ENCODE assay signal across 8 cellular contexts in the genomic region with DNA sequence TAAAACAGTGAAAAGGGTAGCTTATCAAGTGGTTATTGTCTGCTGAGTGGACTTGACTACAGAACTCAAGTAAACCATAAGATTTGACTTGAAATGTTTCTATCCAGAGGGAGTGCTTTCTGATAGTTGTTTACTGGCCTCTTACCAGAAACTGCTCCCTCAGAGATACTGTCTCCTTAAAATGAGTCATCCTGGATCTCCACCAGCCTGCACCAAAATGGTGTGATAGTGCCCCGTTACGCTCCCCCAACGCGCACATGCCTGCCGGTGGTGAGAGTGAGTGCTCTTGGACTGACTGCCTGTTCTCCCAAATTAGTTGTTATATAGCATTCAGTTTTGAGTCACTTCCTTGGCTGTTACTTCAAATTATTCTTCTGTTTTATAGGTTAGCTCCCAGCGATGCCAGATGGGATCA. TPM values are rescaled to one million over a fixed set of nuclear protein-coding genes. Genes with fewer than 3 reads are reported as not detected.
A peak's percentile ranks its signal among the peaks of the same experiment; 100 is the strongest.
DNase-seq lines count a peak whose midpoint lies in the region; ATAC-seq and TF ChIP-seq lines count a peak whose summit lies in the region.

No MANE protein-coding gene starts in this region.

- H3K4me3 Mint-ChIP-seq in T-cell, result peak overlapping the region in 1 of 3 donors; percentile 59

- ATAC-seq in T-cell (replicated peaks in 1 of 4) (no peak), psoas muscle (peak; percentile 69 to 83 (median 74)), GM21619 (IDR thresholded peaks at IDR 0.05; ENCODE audit: unreplicated experiment) (no peak)

- H3K27me3 ChIP-seq in esophagus (ENCODE audit: control insufficient read depth in 1 of 2, insufficient read depth in 2 of 2, low read length in 2 of 2), result no peaks in the 10 kb centered on the region
- no peaks in the 10 kb centered on the region for H3K27me3 ChIP-seq in psoas muscle (ENCODE audit: insufficient read depth in 3 of 3, low read length in 2 of 3)
- H3K27me3 ChIP-seq in spleen (replicated peaks in 1 of 7), result no peaks in the 10 kb centered on the region

- H3K27ac Mint-ChIP-seq in T-cell, result peak overlapping the region; percentile 87

- TF ChIP-seq POLR2A in spleen (IDR thresholded peaks at IDR 0.05), result no peak

- POLR2A ChIA-PET in T-cell (lab: Charles Lee), result interaction anchor here (0.5 to 1.0 kb wide), 5 partner anchors 15 to 120 kb away, joined by 3 to 8 read pairs (median 4); no protein-coding TSS in a partner anchor

- intact Hi-C loops in psoas muscle (cut with DNase I) (no loop called here), spleen (cut with DNase I; ENCODE audit: low total_unique reads) (no loop called here)

- TF ChIP-seq CTCF in psoas muscle (IDR thresholded peaks at IDR 0.05) (no peak), spleen (IDR thresholded peaks at IDR 0.05 in 8 of 11, conservative IDR thresholded peaks at IDR 0.05 in 3 of 11) (no peak)

- CTCF ChIA-PET in T-cell (lab: Charles Lee), result no interaction called here

- H3K4me1 Mint-ChIP-seq in T-cell, result peaks cover 57 to 80% (median 70%) of the 10 kb centered on the region in 3 donors

- H3K36me3 ChIP-seq in esophagus (ENCODE audit: control insufficient read depth in 2 of 2, insufficient read depth in 2 of 2, low read length in 1 of 2) (peaks cover 4 to 10% of the 10 kb centered on the region in 2 donors), psoas muscle (ENCODE audit: insufficient read depth in 1 of 2, low read depth in 1 of 2) (peaks cover 0 to 70% of the 10 kb centered on the region in 2 donors), spleen (peaks cover 0 to 79% (median 32%) of the 10 kb centered on the region in 6 donors)

- H3K27ac ChIP-seq in esophagus (ENCODE audit: low read depth in 2 of 2, low read length in 1 of 2), result peak overlapping the region; percentile 20 to 26
- H3K27ac ChIP-seq in psoas muscle, result peak overlapping the region; percentile 72
- peak overlapping the region in 4 of 8 donors; percentile 3 to 97 (median 46) for H3K27ac ChIP-seq in spleen

- DNase-seq in GM04503 (ENCODE audit: low read depth) (peak; percentile 88), T-cell (no peak), psoas muscle (peak in 1 of 2 donors; percentile 49), cerebellar nuclear complex (lab: John Stamatoyannopoulos, UW) (no peak), spleen (no peak)
- no peak for DNase-seq in stimulated activated CD8-positive, alpha-beta memory T cell treated with anti-CD3 and anti-CD28 coated beads, Interleukin-4, amount 100 ng/mL, for 48 hours

- H3K27me3 Mint-ChIP-seq in T-cell, result no peaks in the 10 kb centered on the region

- H3K4me1 ChIP-seq in esophagus (ENCODE audit: control insufficient read depth in 2 of 2, insufficient read depth in 2 of 2, low read length in 1 of 2) (peaks cover 0 to 3% of the 10 kb centered on the region in 2 donors), psoas muscle (peaks cover 71% of the 10 kb centered on the region), spleen (peaks cover 29 to 78% (median 57%) of the 10 kb centered on the region in 6 donors)

- WGBS in esophagus, 2 donors, result 21 to 62% methylated on average over 6 of the region's 6 CpGs
- WGBS in psoas muscle, 3 donors, result 39 to 45% (median 44%) methylated on average over 6 of the region's 6 CpGs
- 70 to 84% (median 72%) methylated on average over 6 of the region's 6 CpGs for WGBS in spleen, 5 donors

- H3K9me3 ChIP-seq in esophagus (ENCODE audit: control insufficient read depth in 2 of 2, insufficient read depth in 1 of 2, low read depth in 1 of 2, low read length in 1 of 2) (no peaks in the 10 kb centered on the region), psoas muscle (no peaks in the 10 kb centered on the region), spleen (no peaks in the 10 kb centered on the region)

- H3K4me3 ChIP-seq in esophagus (ENCODE audit: low read depth in 1 of 2, low read length in 2 of 2) (no peak overlapping the region), psoas muscle (peak overlapping the region; percentile 46), spleen (no peak overlapping the region)

- no peaks in the 10 kb centered on the region for H3K9me3 Mint-ChIP-seq in T-cell

- peaks cover 39% of the 10 kb centered on the region for H3K36me3 Mint-ChIP-seq in T-cell

RNA-seq across cellular contexts. Expression of gene PRCD, which starts 22.9 kb away (rescaled TPM):
- total RNA-seq in T-cell, result 1 to 10 TPM in 2 of 5 donors, under 1 TPM in 3; 0.66 to 1.3 (median 0.92) TPM
- polyA plus RNA-seq in esophagus, result 1 to 10 TPM; 1.2 to 3.0 TPM
- 1 to 10 TPM in 2 of 4 donors, under 1 TPM in 2; 0.18 to 1.7 (median 1.0) TPM for total RNA-seq in psoas muscle
- 1 to 10 TPM; 1.2 to 1.6 (median 1.3) TPM for polyA plus RNA-seq in psoas muscle
- total RNA-seq in spleen, result 10 to 100 TPM in 2 of 7 donors, 1 to 10 TPM in 5; 3.5 to 18.8 (median 9.2) TPM
- polyA plus RNA-seq in spleen, result 10 to 100 TPM; 28.9 to 54.1 (median 29.6) TPM

RNA-seq across cellular contexts. Expression of gene ST6GALNAC2, which starts 22.9 kb away (rescaled TPM):
- total RNA-seq in T-cell, result 1 to 10 TPM in 3 of 5 donors, under 1 TPM in 2; 0.55 to 4.7 (median 2.1) TPM
- 10 to 100 TPM; 17.5 to 20.2 TPM for polyA plus RNA-seq in esophagus
- total RNA-seq in psoas muscle, result 10 to 100 TPM in 3 of 4 donors, 1 to 10 TPM in 1; 8.1 to 17.8 (median 13.0) TPM
- 1 to 10 TPM; 1.2 to 8.7 (median 7.6) TPM for polyA plus RNA-seq in psoas muscle
- total RNA-seq in spleen, result 10 to 100 TPM in 3 of 7 donors, 1 to 10 TPM in 4; 8.1 to 15.7 (median 9.8) TPM
- polyA plus RNA-seq in spleen, result 1 to 10 TPM; 1.1 to 4.8 (median 1.3) TPM

RNA-seq across cellular contexts. Expression of gene CYGB, which starts 25.2 kb away (rescaled TPM):
- total RNA-seq in T-cell, result under 1 TPM; 0.20 to 0.76 (median 0.65) TPM
- 1 to 10 TPM; 3.1 to 3.7 TPM for polyA plus RNA-seq in esophagus
- 10 to 100 TPM in 3 of 4 donors, 1 to 10 TPM in 1; 9.5 to 14.6 (median 11.9) TPM for total RNA-seq in psoas muscle
- 10 to 100 TPM in 1 of 3 donors, 1 to 10 TPM in 2; 6.4 to 12.6 (median 8.1) TPM for polyA plus RNA-seq in psoas muscle
- 10 to 100 TPM in 3 of 7 donors, 1 to 10 TPM in 4; 5.0 to 21.0 (median 9.9) TPM for total RNA-seq in spleen
- 1 to 10 TPM; 3.5 to 5.8 (median 5.5) TPM for polyA plus RNA-seq in spleen

Comparison
In these comparisons a context has a peak if more than half of its experiments do, and no peak if none do; other contexts are left out.
1. ATAC-seq: peak in psoas muscle (4 of 4); none in T-cell (0 of 4) and GM21619 (single experiment).